In genomic region chr1:26598890-26599289, GRCh38 we compare ENCODE assay signal across 14 cellular contexts.
DNase-seq lines count a peak whose midpoint lies in the region; ATAC-seq and TF ChIP-seq lines count a peak whose summit lies in the region.
"Had no signal": no experiment of that assay in that cellular context is flagged by ENCODE, and none has a peak within 500 bp of the region (broad histone marks: within the 10 kb centered on the region; RNA-seq: fewer than 3 reads in every experiment).

No MANE protein-coding gene starts in this region.

- TF ChIP-seq CTCF in HL-60 (IDR thresholded peaks at IDR 0.05; ENCODE audit: insufficient read depth, low read length) (no peak), WERI-Rb-1 (IDR thresholded peaks at IDR 0.05; ENCODE audit: low read depth, low read length) (no peak), neural crest cell (conservative IDR thresholded peaks at IDR 0.05) (no peak)

- H3K27ac Mint-ChIP-seq in neural crest cell (ENCODE audit: unreplicated experiment), result peak overlapping the region; percentile 76

- no peak overlapping the region for H2BK12ac ChIP-seq in trophoblast cell (ENCODE audit: low read length)

- H3K4me3 Mint-ChIP-seq in neural crest cell, result no peak overlapping the region

- WGBS in trophoblast cell (ENCODE audit: extremely low coverage, insufficient coverage, insufficient read length), result no CpG with 5 or more reads among the region's 3 CpGs

- no peak overlapping the region for H3K4ac ChIP-seq in trophoblast cell (ENCODE audit: low read depth, low read length)

- H3K27ac ChIP-seq in HL-60 (replicated peaks) (peak overlapping the region; percentile 63), WERI-Rb-1 (no peak overlapping the region; the same call in 1 of the 2 replicates), trophoblast cell (ENCODE audit: low read depth, low read length) (no peak overlapping the region)
- H3K27ac ChIP-seq: gastroesophageal sphincter, thoracic aorta, VCaP had no signal

- H3K23ac ChIP-seq in trophoblast cell (ENCODE audit: low read length), result no peak overlapping the region

- H3K4me1 ChIP-seq in trophoblast cell (ENCODE audit: control insufficient read depth in 1 of 2, insufficient read depth in 2 of 2, low read length in 2 of 2), result no peaks in the 10 kb centered on the region

- no peaks in the 10 kb centered on the region for H3K9me3 Mint-ChIP-seq in neural crest cell

- ATAC-seq in HG02938 (IDR thresholded peaks at IDR 0.05; ENCODE audit: unreplicated experiment) (no peak), GM19463 (IDR thresholded peaks at IDR 0.05; ENCODE audit: unreplicated experiment) (no peak), GM19324 (IDR thresholded peaks at IDR 0.05; ENCODE audit: low FRiP score, unreplicated experiment) (no peak)
- ATAC-seq: gastroesophageal sphincter had no signal

- no peaks in the 10 kb centered on the region for H3K36me3 ChIP-seq in WERI-Rb-1
- no peaks in the 10 kb centered on the region for H3K36me3 ChIP-seq in trophoblast cell (ENCODE audit: control insufficient read depth in 1 of 2, insufficient read depth in 2 of 2, low read length in 2 of 2)
- H3K36me3 ChIP-seq: gastroesophageal sphincter, thoracic aorta had no signal

- H4K91ac ChIP-seq in trophoblast cell (ENCODE audit: low read depth, low read length), result no peak overlapping the region

- H2AFZ ChIP-seq in trophoblast cell (ENCODE audit: insufficient read depth, low read length, poor library complexity), result no peak overlapping the region

- H3K79me1 ChIP-seq in trophoblast cell (ENCODE audit: low read length), result no peaks in the 10 kb centered on the region

- no peak overlapping the region for H4K8ac ChIP-seq in trophoblast cell (ENCODE audit: low read depth, low read length)

- no peak overlapping the region for H3K4me3 ChIP-seq in HL-60 (replicated peaks; ENCODE audit: insufficient read depth, low read length)
- H3K4me3 ChIP-seq in WERI-Rb-1 (ENCODE audit: low read depth, low read length), result no peak overlapping the region
- H3K4me3 ChIP-seq in trophoblast cell (ENCODE audit: low read depth, low read length), result no peak overlapping the region
- H3K4me3 ChIP-seq: gastroesophageal sphincter, thoracic aorta had no signal

- H3K27me3 Mint-ChIP-seq in neural crest cell (ENCODE audit: low read depth), result no peaks in the 10 kb centered on the region

- no peak overlapping the region for H2BK5ac ChIP-seq in trophoblast cell (ENCODE audit: low read depth, low read length, poor library complexity)

- H3K27me3 ChIP-seq in HL-60 (ENCODE audit: insufficient read depth, poor library complexity, severe bottlenecking) (no peaks in the 10 kb centered on the region), WERI-Rb-1 (ENCODE audit: insufficient read depth, low read depth, severe bottlenecking) (no peaks in the 10 kb centered on the region), trophoblast cell (ENCODE audit: insufficient read depth, low read length) (no peaks in the 10 kb centered on the region)
- H3K27me3 ChIP-seq: gastroesophageal sphincter had no signal

- H3K4me2 ChIP-seq in trophoblast cell (ENCODE audit: low read length), result no peak overlapping the region

- H4K12ac ChIP-seq in trophoblast cell (ENCODE audit: low read depth, low read length), result no peak overlapping the region

- no peaks in the 10 kb centered on the region for H3K9me3 ChIP-seq in WERI-Rb-1 (ENCODE audit: severe bottlenecking)
- H3K9me3 ChIP-seq in trophoblast cell (ENCODE audit: insufficient read depth, low read depth, low read length), result no peaks in the 10 kb centered on the region
- H3K9me3 ChIP-seq: gastroesophageal sphincter, thoracic aorta had no signal

- H3K4me1 Mint-ChIP-seq in neural crest cell, result peaks cover 23% of the 10 kb centered on the region

- no peak overlapping the region for H2AK5ac ChIP-seq in trophoblast cell (ENCODE audit: low read length)

- H3K14ac ChIP-seq in trophoblast cell (ENCODE audit: low read length), result no peak overlapping the region

- H3K79me2 ChIP-seq in trophoblast cell (ENCODE audit: control insufficient read depth, insufficient read depth, low read length, poor library complexity), result no peaks in the 10 kb centered on the region

- no peak overlapping the region for H2BK120ac ChIP-seq in trophoblast cell (ENCODE audit: insufficient read depth, low read length, poor library complexity)

- H3K36me3 Mint-ChIP-seq in neural crest cell (ENCODE audit: low read depth), result no peaks in the 10 kb centered on the region

- H3K18ac ChIP-seq in trophoblast cell (ENCODE audit: low read length), result no peak overlapping the region

- DNase-seq in HL-60 (ENCODE audit: low read depth in 1 of 2, low spot score in 1 of 2), result peak in 1 of 2 experiments; percentile 75
- peak; percentile 78 for DNase-seq in NCI-H82 treated with DMSO at 0.1 percent for 48 hours (lab: John Stamatoyannopoulos, UW; ENCODE audit: unreplicated experiment)
- peak; percentile 15 for DNase-seq in WERI-Rb-1
- no peak for DNase-seq in neural crest cell (ENCODE audit: low read depth, low spot score)
- DNase-seq in trophoblast cell, result no peak
- DNase-seq: NCI-H1048; nucleus accumbens; stimulated activated CD4-positive, alpha-beta T cell treated with anti-CD3 and anti-CD28 coated beads, Interleukin-4, amount 100 ng/mL, for 4 hours had no signal

- H3K9ac ChIP-seq in trophoblast cell (ENCODE audit: low read length), result no peak overlapping the region

Comparison
In these comparisons a context has a peak if more than half of its experiments do, and no peak if none do; other contexts are left out.
1. DNase-seq: peak in NCI-H82 treated with DMSO at 0.1 percent for 48 hours (single experiment) and WERI-Rb-1 (single experiment); none in neural crest cell (single experiment) and trophoblast cell (0 of 2).